ENCODE assay signal across 1 cellular context in genomic region chr18:63828120-63828519, GRCh38.
TF ChIP-seq lines count a peak whose summit lies in the region.

No MANE protein-coding gene starts in this region.

TF ChIP-seq in GM23338, 12 proteins besides CTCF, POLR2A, EP300 and RAD21 (continued from another document):
- TF ChIP-seq ZNF462 (CRISPR knock-in tag; IDR thresholded peaks at IDR 0.05) (no peak), JUNB (IDR thresholded peaks at IDR 0.05; ENCODE audit: unreplicated experiment) (no peak), STAT1 (IDR thresholded peaks at IDR 0.05; ENCODE audit: unreplicated experiment) (no peak), EZH2 (IDR thresholded peaks at IDR 0.05; ENCODE audit: low read depth, unreplicated experiment) (no peak), CREB1 (CRISPR knock-in tag; IDR thresholded peaks at IDR 0.05; ENCODE audit: low read depth) (no peak)
